ENCODE assay signal across 18 cellular contexts in genomic region chr6:117465691-117466090, GRCh38. TPM values are rescaled to one million over a fixed set of nuclear protein-coding genes. Genes with fewer than 3 reads are reported as not detected.
"Had no signal": no experiment of that assay in that cellular context is flagged by ENCODE, and none has a peak within 500 bp of the region (broad histone marks: within the 10 kb centered on the region; RNA-seq: fewer than 3 reads in every experiment).

No MANE protein-coding gene starts in this region.

- H3K9me3 Mint-ChIP-seq: activated naive CD4-positive, alpha-beta T cell treated with anti-CD3 and anti-CD28 coated beads, Interleukin-2, amount 50 U/mL, for 72 hours; activated T-cell treated with anti-CD3 and anti-CD28 coated beads, Interleukin-2, amount 50 U/mL, for 24 hours; naive B cell; T-helper 2 cell treated with Interferon-gamma antibody and Interleukin-4, amounts not matched to agents 5 μg/mL and 100 μg/mL, for 36 hours had no signal

- H3K4me3 Mint-ChIP-seq: activated T-cell treated with anti-CD3 and anti-CD28 coated beads, Interleukin-2, amount 50 U/mL, for 24 hours; naive B cell; stimulated activated naive B cell treated with anti-CD40 and anti-IgM and Interleukin-4, amounts not matched to agents 10 μg/mL and 1 μg/mL and 100 μg/mL, for 72 hours; T-helper 2 cell treated with Interferon-gamma antibody and Interleukin-4, amounts not matched to agents 5 μg/mL and 100 μg/mL, for 36 hours had no signal

- H3K4me1 ChIP-seq: ascending aorta had no signal

- H3K4me3 ChIP-seq: ascending aorta, esophagus squamous epithelium, lung, upper lobe of left lung had no signal

- H3K27ac Mint-ChIP-seq: activated naive CD4-positive, alpha-beta T cell treated with anti-CD3 and anti-CD28 coated beads, Interleukin-2, amount 50 U/mL, for 72 hours; activated T-cell treated with anti-CD3 and anti-CD28 coated beads, Interleukin-2, amount 50 U/mL, for 24 hours; naive B cell; stimulated activated naive B cell treated with anti-CD40 and anti-IgM and Interleukin-4, amounts not matched to agents 10 μg/mL and 1 μg/mL and 100 μg/mL, for 72 hours; T-helper 2 cell treated with Interferon-gamma antibody and Interleukin-4, amounts not matched to agents 5 μg/mL and 100 μg/mL, for 36 hours had no signal

- ATAC-seq: activated naive CD4-positive, alpha-beta T cell treated with anti-CD3 and anti-CD28 coated beads, Interleukin-2, amount 50 U/mL, for 72 hours; left colon; right cardiac atrium; stimulated activated naive B cell treated with anti-CD40 and anti-IgM and Interleukin-4, amounts not matched to agents 10 μg/mL and 1 μg/mL and 100 μg/mL, for 72 hours had no signal

- H3K4me1 Mint-ChIP-seq: naive B cell had no signal

- DNase-seq: activated CD4-positive, CD25-positive, alpha-beta regulatory T cell treated with anti-CD3 and anti-CD28 coated beads, Interleukin-2, amount 50 U/mL, for 72 hours; activated effector memory CD4-positive, alpha-beta T cell treated with Interleukin-2 at 50 U/mL for 16 hours; activated T-cell treated with anti-CD3 and anti-CD28 coated beads, Interleukin-2, amount 50 U/mL, for 24 hours; esophagus squamous epithelium; foreskin fibroblast; left colon; naive B cell; posterior cingulate gyrus; right cardiac atrium; stimulated activated naive B cell treated with anti-CD40 and anti-IgM and Interleukin-4, amounts not matched to agents 10 μg/mL and 1 μg/mL and 100 μg/mL, for 72 hours; SW 1271; upper lobe of left lung had no signal

- H3K9me3 ChIP-seq: ascending aorta, esophagus squamous epithelium, neutrophil, upper lobe of left lung had no signal

- H3K27me3 ChIP-seq: ascending aorta, esophagus squamous epithelium, neutrophil, upper lobe of left lung had no signal

- H3K36me3 Mint-ChIP-seq: activated naive CD4-positive, alpha-beta T cell treated with anti-CD3 and anti-CD28 coated beads, Interleukin-2, amount 50 U/mL, for 72 hours; naive B cell; stimulated activated naive B cell treated with anti-CD40 and anti-IgM and Interleukin-4, amounts not matched to agents 10 μg/mL and 1 μg/mL and 100 μg/mL, for 72 hours had no signal

- H3K36me3 ChIP-seq: ascending aorta, esophagus squamous epithelium, neutrophil, upper lobe of left lung had no signal

RNA-seq across cellular contexts. Expression of gene ROS1, which starts 39.9 kb away (rescaled TPM):
- total RNA-seq: activated CD8-positive, alpha-beta memory T cell treated with anti-CD3 and anti-CD28 coated beads for 36 hours; activated naive CD4-positive, alpha-beta T cell treated with anti-CD3 and anti-CD28 coated beads, Interleukin-2, amount 50 U/mL, for 72 hours; ascending aorta; esophagus squamous epithelium had no signal
